8 cellular contexts compared by ENCODE assay signal in genomic region chr13:71866173-71867091, GRCh38. TPM values are rescaled to one million over a fixed set of nuclear protein-coding genes. Genes with fewer than 3 reads are reported as not detected.
DNase-seq lines count a peak whose midpoint lies in the region; ATAC-seq and TF ChIP-seq lines count a peak whose summit lies in the region.

No MANE protein-coding gene starts in this region.

- TF ChIP-seq POLR2A in adrenal gland (IDR thresholded peaks at IDR 0.05): no peak
- no peak for TF ChIP-seq POLR2A in sigmoid colon (IDR thresholded peaks at IDR 0.05)

- CTCF ChIA-PET in activated naive CD4-positive, alpha-beta T cell treated with anti-CD3 and anti-CD28 coated beads for 36 hours (lab: Charles Lee): interaction anchor here (1.0 kb wide), 1 partner anchor 13 kb away, joined by 5 read pairs; no protein-coding TSS in a partner anchor

- H3K36me3 ChIP-seq in adrenal gland (replicated peaks in 1 of 2) (no peaks in the 10 kb centered on the region), iPS DF 6.9 (ENCODE audit: control insufficient read depth, insufficient read depth, low read length) (no peaks in the 10 kb centered on the region), sigmoid colon (no peaks in the 10 kb centered on the region)

- H3K4me1 ChIP-seq in adrenal gland (replicated peaks in 1 of 2): peaks cover 11 to 19% of the 10 kb centered on the region in 2 donors
- no peaks in the 10 kb centered on the region for H3K4me1 ChIP-seq in iPS DF 6.9 (ENCODE audit: control insufficient read depth, insufficient read depth, low read length)
- H3K4me1 ChIP-seq in sigmoid colon: peaks cover 0 to 32% (median 22%) of the 10 kb centered on the region in 4 donors

- no peaks in the 10 kb centered on the region for H3K9me3 ChIP-seq in adrenal gland (replicated peaks in 1 of 3)
- H3K9me3 ChIP-seq in iPS DF 6.9 (ENCODE audit: control insufficient read depth, insufficient read depth, low read length): no peaks in the 10 kb centered on the region
- no peaks in the 10 kb centered on the region for H3K9me3 ChIP-seq in sigmoid colon

- no peak for ATAC-seq in GM19328 (IDR thresholded peaks at IDR 0.05; ENCODE audit: unreplicated experiment)

- H3K9me3 Mint-ChIP-seq in activated naive CD4-positive, alpha-beta T cell treated with anti-CD3 and anti-CD28 coated beads for 36 hours: no peaks in the 10 kb centered on the region

- H3K4me1 Mint-ChIP-seq in activated naive CD4-positive, alpha-beta T cell treated with anti-CD3 and anti-CD28 coated beads for 36 hours (ENCODE audit: low read depth): peaks cover 21% of the 10 kb centered on the region

- H3K27me3 ChIP-seq in adrenal gland: peaks cover 9% of the 10 kb centered on the region
- peaks cover 14% of the 10 kb centered on the region for H3K27me3 ChIP-seq in iPS DF 6.9 (ENCODE audit: control insufficient read depth, insufficient read depth, low read length)
- peaks cover 10 to 61% (median 20%) of the 10 kb centered on the region in 3 donors for H3K27me3 ChIP-seq in sigmoid colon

- TF ChIP-seq CTCF in adrenal gland (IDR thresholded peaks at IDR 0.05) (peak in 1 of 6 experiments; percentile 14), sigmoid colon (IDR thresholded peaks at IDR 0.05) (no peak)

- intact Hi-C loops in activated naive CD4-positive, alpha-beta T cell treated with anti-CD3 and anti-CD28 coated beads for 36 hours (cut with micrococcal nuclease): loop anchor here (5.0 kb wide), 1 partner anchor 254 kb away; no protein-coding TSS in a partner anchor
- intact Hi-C loops in adrenal gland (cut with DNase I): no loop called here
- intact Hi-C loops in sigmoid colon (cut with DNase I): no loop called here

- DNase-seq in activated naive CD4-positive, alpha-beta T cell treated with anti-CD3 and anti-CD28 coated beads for 36 hours: peak; percentile 19
- DNase-seq in activated naive CD4-positive, alpha-beta T cell treated with Interleukin-2 at 50 U/mL for 16 hours: no peak
- peak; percentile 3 for DNase-seq in M059J (ENCODE audit: low read depth)
- DNase-seq in adrenal gland: peak in 6 of 7 donors; percentile 10 to 34 (median 25)
- DNase-seq in iPS DF 6.9 (ENCODE audit: low read depth, low spot score): no peak
- DNase-seq in sigmoid colon: no peak
- DNase-seq in NCI-H226: no peak

- WGBS in adrenal gland, 4 donors: 0 to 2% (median 1%) methylated on average over 30 to 80 of the region's 80 CpGs
- no CpG with 5 or more reads among the region's 80 CpGs for WGBS in iPS DF 6.9 (ENCODE audit: insufficient coverage, insufficient read length)
- 1% methylated on average over 80 of the region's 80 CpGs for WGBS in sigmoid colon, 2 donors

- peaks cover 59% of the 10 kb centered on the region for H3K27me3 Mint-ChIP-seq in activated naive CD4-positive, alpha-beta T cell treated with anti-CD3 and anti-CD28 coated beads for 36 hours (ENCODE audit: low read depth)

- H3K27ac Mint-ChIP-seq in activated naive CD4-positive, alpha-beta T cell treated with anti-CD3 and anti-CD28 coated beads for 36 hours: no peak overlapping the region

- H3K4me3 ChIP-seq in adrenal gland (peak overlapping the region in 3 of 4 donors; percentile 22 to 77 (median 44)), iPS DF 6.9 (ENCODE audit: low read length) (peak overlapping the region; percentile 53; the same call in 1 of the 2 replicates), sigmoid colon (peak overlapping the region; percentile 26 to 53 (median 48))

- H3K27ac ChIP-seq in adrenal gland: peak overlapping the region in 4 of 5 donors; percentile 28 to 84 (median 61)
- no peak overlapping the region for H3K27ac ChIP-seq in iPS DF 6.9 (ENCODE audit: low read length)
- H3K27ac ChIP-seq in sigmoid colon: peak overlapping the region in 3 of 4 donors; percentile 12 to 42 (median 35)

- TF ChIP-seq EP300 in sigmoid colon (IDR thresholded peaks at IDR 0.05): no peak

- no peaks in the 10 kb centered on the region for H3K36me3 Mint-ChIP-seq in activated naive CD4-positive, alpha-beta T cell treated with anti-CD3 and anti-CD28 coated beads for 36 hours (ENCODE audit: low read depth)

- H3K4me3 Mint-ChIP-seq in activated naive CD4-positive, alpha-beta T cell treated with anti-CD3 and anti-CD28 coated beads for 36 hours: peak overlapping the region; percentile 74

RNA-seq across cellular contexts. Expression of gene DACH1, which starts 0.6 kb away (rescaled TPM):
- not detected for total RNA-seq in activated naive CD4-positive, alpha-beta T cell treated with anti-CD3 and anti-CD28 coated beads for 36 hours
- total RNA-seq in M059J (2014; rRNA removed; shearing (Covaris generic)): not detected in 2 replicates
- total RNA-seq in adrenal gland (10 to 100 TPM in 5 of 8 donors, 1 to 10 TPM in 3; 3.6 to 20.0 (median 11.1) TPM), sigmoid colon (1 to 10 TPM in 2 of 4 donors, under 1 TPM in 2; 0.49 to 1.9 (median 1.2) TPM)
- polyA plus RNA-seq in adrenal gland (1 to 10 TPM; 5.2 to 6.2 (median 5.5) TPM), sigmoid colon (1 to 10 TPM; 1.4 to 1.8 (median 1.6) TPM)

Comparison
In these comparisons a context has a peak if more than half of its experiments do, and no peak if none do; other contexts are left out.
1. DNase-seq: peak in activated naive CD4-positive, alpha-beta T cell treated with anti-CD3 and anti-CD28 coated beads for 36 hours (single experiment), M059J (single experiment) and adrenal gland (6 of 7); none in activated naive CD4-positive, alpha-beta T cell treated with Interleukin-2 at 50 U/mL for 16 hours (single experiment), iPS DF 6.9 (single experiment), sigmoid colon (single experiment) and NCI-H226 (single experiment).
2. Peak in every context shown above with its lines, with median percentiles within 50 percentile points of each other: H3K4me3 ChIP-seq.